Comparison of ENCODE assay signal across 15 cellular contexts in the genomic region with DNA sequence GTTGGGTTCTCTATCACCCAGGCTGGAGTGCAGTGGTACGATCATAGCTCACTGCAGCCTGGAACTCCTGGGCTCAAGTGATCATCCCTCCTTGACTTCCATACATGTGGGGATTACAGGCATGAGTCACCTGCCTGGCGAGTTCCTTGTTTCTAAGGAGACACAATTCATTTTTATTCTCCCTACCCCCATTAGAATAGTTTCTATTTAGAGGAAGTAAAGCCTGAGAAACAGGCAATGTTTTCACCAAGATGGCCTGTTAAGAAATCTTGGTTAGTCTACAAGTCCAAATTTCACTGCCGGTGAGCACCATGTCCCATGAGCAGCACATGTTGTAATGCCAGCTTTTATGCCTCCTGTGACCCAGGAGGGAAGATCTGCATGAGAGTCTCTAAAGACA. TPM values are rescaled to one million over a fixed set of nuclear protein-coding genes. Genes with fewer than 3 reads are reported as not detected.
DNase-seq lines count a peak whose midpoint lies in the region.
"Had no signal": no experiment of that assay in that cellular context is flagged by ENCODE, and none has a peak within 500 bp of the region (broad histone marks: within the 10 kb centered on the region; RNA-seq: fewer than 3 reads in every experiment).

No MANE protein-coding gene starts in this region.

- H3K4me2 ChIP-seq in BLaER1 = peak overlapping the region; percentile 64; the same call in 1 of the 2 replicates

- no peak overlapping the region for H3K9ac ChIP-seq in BLaER1

- H3K9me3 ChIP-seq in BLaER1 = no peaks in the 10 kb centered on the region
- H3K9me3 ChIP-seq in effector memory CD4-positive, alpha-beta T cell (ENCODE audit: control insufficient read depth, low read length) = no peaks in the 10 kb centered on the region
- H3K9me3 ChIP-seq: prostate gland had no signal

- no peaks in the 10 kb centered on the region for H3K36me3 ChIP-seq in BLaER1
- H3K36me3 ChIP-seq in effector memory CD4-positive, alpha-beta T cell (ENCODE audit: control insufficient read depth, insufficient read depth, low read length) = no peaks in the 10 kb centered on the region
- H3K36me3 ChIP-seq: prostate gland had no signal

- peaks cover 31% of the 10 kb centered on the region for H3K4me1 ChIP-seq in BLaER1
- H3K4me1 ChIP-seq in effector memory CD4-positive, alpha-beta T cell (ENCODE audit: control insufficient read depth, insufficient read depth, low read length, poor library complexity, severe bottlenecking) = peaks cover 3% of the 10 kb centered on the region
- H3K4me1 ChIP-seq: prostate gland had no signal

- in situ Hi-C loops in KBM-7 (cut with MboI; ENCODE audit: low pct_unique_long_range_greater_than_20kb, low sequenced_read_pairs) = no loop called here

- H3K4me3 Mint-ChIP-seq in activated CD4-positive, alpha-beta memory T cell treated with anti-CD3 and anti-CD28 coated beads, Interleukin-2, amount 10 ng/mL, durations not matched to agents 7 days and 5 days = no peak overlapping the region
- H3K4me3 Mint-ChIP-seq: activated naive CD8-positive, alpha-beta T cell treated with anti-CD3 and anti-CD28 coated beads, Interleukin-2, amount 10 ng/mL, durations not matched to agents 7 days and 5 days; WTC11 had no signal

- peaks cover 6% of the 10 kb centered on the region for H3K36me3 Mint-ChIP-seq in activated CD4-positive, alpha-beta memory T cell treated with anti-CD3 and anti-CD28 coated beads, Interleukin-2, amount 10 ng/mL, durations not matched to agents 7 days and 5 days (ENCODE audit: low read depth)
- H3K36me3 Mint-ChIP-seq: WTC11 had no signal

- H3K27ac ChIP-seq in BLaER1 = no peak overlapping the region
- H3K27ac ChIP-seq in effector memory CD4-positive, alpha-beta T cell (ENCODE audit: insufficient read depth, low read length, poor library complexity, severe bottlenecking) = no peak overlapping the region
- H3K27ac ChIP-seq: prostate gland had no signal

- no peaks in the 10 kb centered on the region for H3K27me3 ChIP-seq in BLaER1
- H3K27me3 ChIP-seq in effector memory CD4-positive, alpha-beta T cell (replicated peaks; ENCODE audit: control insufficient read depth, insufficient read depth, low read length, poor library complexity, severe bottlenecking) = no peaks in the 10 kb centered on the region

- peaks cover 18% of the 10 kb centered on the region for H3K4me1 Mint-ChIP-seq in activated CD4-positive, alpha-beta memory T cell treated with anti-CD3 and anti-CD28 coated beads, Interleukin-2, amount 10 ng/mL, durations not matched to agents 7 days and 5 days

- POLR2A ChIA-PET in activated CD4-positive, alpha-beta memory T cell treated with anti-CD3 and anti-CD28 coated beads, Interleukin-2, amount 10 ng/mL, durations not matched to agents 7 days and 5 days (lab: Charles Lee) = no interaction called here

- CTCF ChIA-PET in activated CD4-positive, alpha-beta memory T cell treated with anti-CD3 and anti-CD28 coated beads, Interleukin-2, amount 10 ng/mL, durations not matched to agents 7 days and 5 days (lab: Charles Lee) = no interaction called here

- H4K20me1 ChIP-seq in BLaER1 = no peaks in the 10 kb centered on the region

- H3K4me3 ChIP-seq in BLaER1 = no peak overlapping the region
- no peak overlapping the region for H3K4me3 ChIP-seq in effector memory CD4-positive, alpha-beta T cell (ENCODE audit: insufficient read depth, low read depth, low read length, poor library complexity, severe bottlenecking)
- H3K4me3 ChIP-seq: prostate gland had no signal

- DNase-seq in KBM-7 (peak; percentile 77), RPMI7951 (ENCODE audit: low read depth) (peak; percentile 3), glomerular visceral epithelial cell (ENCODE audit: extremely low spot score) (peak; percentile 1), SHP77 (lab: John Stamatoyannopoulos, UW) (no peak), medulla oblongata (ENCODE audit: extremely low spot score) (no peak)
- DNase-seq in effector memory CD4-positive, alpha-beta T cell = no peak
- DNase-seq in activated CD4-positive, alpha-beta memory T cell treated with anti-CD3 and anti-CD28 coated beads, Interleukin-2, amount 10 ng/mL, durations not matched to agents 7 days and 5 days = no peak
- DNase-seq: activated CD8-positive, alpha-beta memory T cell treated with anti-CD3 and anti-CD28 coated beads, Interleukin-2, amount 50 U/mL, for 4 hours; activated naive CD8-positive, alpha-beta T cell treated with anti-CD3 and anti-CD28 coated beads, Interleukin-2, amount 10 ng/mL, durations not matched to agents 7 days and 5 days; cortex of kidney; NCI-H2107; stimulated activated CD4-positive, alpha-beta T cell treated with anti-CD3 and anti-CD28 coated beads, Interleukin-2, amount 100 ng/mL, for 24 hours had no signal

- no peaks in the 10 kb centered on the region for H3K27me3 Mint-ChIP-seq in activated CD4-positive, alpha-beta memory T cell treated with anti-CD3 and anti-CD28 coated beads, Interleukin-2, amount 10 ng/mL, durations not matched to agents 7 days and 5 days
- H3K27me3 Mint-ChIP-seq: activated naive CD8-positive, alpha-beta T cell treated with anti-CD3 and anti-CD28 coated beads, Interleukin-2, amount 10 ng/mL, durations not matched to agents 7 days and 5 days had no signal

- H3K9me3 Mint-ChIP-seq in activated CD4-positive, alpha-beta memory T cell treated with anti-CD3 and anti-CD28 coated beads, Interleukin-2, amount 10 ng/mL, durations not matched to agents 7 days and 5 days = no peaks in the 10 kb centered on the region
- H3K9me3 Mint-ChIP-seq: activated naive CD8-positive, alpha-beta T cell treated with anti-CD3 and anti-CD28 coated beads, Interleukin-2, amount 10 ng/mL, durations not matched to agents 7 days and 5 days; WTC11 had no signal

- no peak overlapping the region for H3K27ac Mint-ChIP-seq in activated CD4-positive, alpha-beta memory T cell treated with anti-CD3 and anti-CD28 coated beads, Interleukin-2, amount 10 ng/mL, durations not matched to agents 7 days and 5 days
- H3K27ac Mint-ChIP-seq: WTC11 had no signal

RNA-seq across cellular contexts. Expression of a gene that starts 5.7 kb away (rescaled TPM):
- total RNA-seq in RPMI7951 (2014; rRNA removed; shearing (Covaris generic)) = not detected in 2 replicates
- not detected for total RNA-seq in activated CD4-positive, alpha-beta memory T cell treated with anti-CD3 and anti-CD28 coated beads, Interleukin-2, amount 10 ng/mL, durations not matched to agents 7 days and 5 days

Comparison
In these comparisons a context has a peak if more than half of its experiments do, and no peak if none do; other contexts are left out.
1. DNase-seq: peak in KBM-7 (single experiment), RPMI7951 (single experiment) and glomerular visceral epithelial cell (single experiment); none in SHP77 (0 of 2), effector memory CD4-positive, alpha-beta T cell (0 of 3), activated CD4-positive, alpha-beta memory T cell treated with anti-CD3 and anti-CD28 coated beads, Interleukin-2, amount 10 ng/mL, durations not matched to agents 7 days and 5 days (single experiment) and medulla oblongata (single experiment).